In the genomic region with DNA sequence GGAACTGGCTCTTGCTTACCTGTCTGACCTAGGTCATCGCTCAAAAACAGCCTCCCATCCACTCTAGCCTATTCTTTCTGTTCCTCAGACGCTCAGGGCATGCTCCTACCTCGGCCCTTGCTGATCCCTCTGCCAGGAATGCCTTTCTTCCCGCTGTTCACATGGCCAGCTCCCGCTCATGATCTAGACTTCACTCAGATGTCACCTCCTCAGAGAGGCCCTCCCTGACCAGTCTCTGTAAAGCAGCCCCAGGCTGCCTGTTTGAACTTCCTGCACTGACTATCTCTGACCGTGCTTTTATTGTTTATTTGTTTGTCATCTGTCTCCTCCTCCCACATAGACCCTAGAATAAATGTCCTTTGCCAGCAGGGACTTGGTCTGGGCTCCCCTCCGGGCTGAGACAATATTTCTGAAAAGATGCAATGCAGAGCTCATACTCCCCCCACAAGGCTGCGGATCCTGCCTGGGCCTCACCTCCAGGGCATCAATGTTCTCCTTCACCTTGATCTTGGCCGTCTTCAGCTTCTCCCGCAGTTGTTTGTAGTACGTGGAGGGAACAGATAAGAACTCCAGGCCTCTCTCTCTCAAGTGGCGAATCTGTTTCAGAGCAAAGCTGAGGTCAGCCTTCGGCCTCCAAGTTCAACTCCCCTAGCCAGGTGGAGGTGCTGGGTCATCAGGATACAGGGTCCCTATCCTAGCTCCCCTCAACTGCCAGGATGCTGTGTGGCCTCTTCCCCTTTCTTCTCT, we compare ENCODE assay signal across 1 cellular context.
TF ChIP-seq lines count a peak whose summit lies in the region.

No MANE protein-coding gene starts in this region.

TF ChIP-seq in HCT116, 20 proteins besides CTCF, POLR2A, EP300 and RAD21:
- TF ChIP-seq EGR1 (IDR thresholded peaks at IDR 0.05; ENCODE audit: low read depth), result no peak
- TF ChIP-seq ZNF274 (IDR thresholded peaks at IDR 0.05; ENCODE audit: low read depth, low read length), result no peak
- TF ChIP-seq CBX3 (IDR thresholded peaks at IDR 0.05; ENCODE audit: low read depth), result no peak
- TF ChIP-seq, protein P1, sequence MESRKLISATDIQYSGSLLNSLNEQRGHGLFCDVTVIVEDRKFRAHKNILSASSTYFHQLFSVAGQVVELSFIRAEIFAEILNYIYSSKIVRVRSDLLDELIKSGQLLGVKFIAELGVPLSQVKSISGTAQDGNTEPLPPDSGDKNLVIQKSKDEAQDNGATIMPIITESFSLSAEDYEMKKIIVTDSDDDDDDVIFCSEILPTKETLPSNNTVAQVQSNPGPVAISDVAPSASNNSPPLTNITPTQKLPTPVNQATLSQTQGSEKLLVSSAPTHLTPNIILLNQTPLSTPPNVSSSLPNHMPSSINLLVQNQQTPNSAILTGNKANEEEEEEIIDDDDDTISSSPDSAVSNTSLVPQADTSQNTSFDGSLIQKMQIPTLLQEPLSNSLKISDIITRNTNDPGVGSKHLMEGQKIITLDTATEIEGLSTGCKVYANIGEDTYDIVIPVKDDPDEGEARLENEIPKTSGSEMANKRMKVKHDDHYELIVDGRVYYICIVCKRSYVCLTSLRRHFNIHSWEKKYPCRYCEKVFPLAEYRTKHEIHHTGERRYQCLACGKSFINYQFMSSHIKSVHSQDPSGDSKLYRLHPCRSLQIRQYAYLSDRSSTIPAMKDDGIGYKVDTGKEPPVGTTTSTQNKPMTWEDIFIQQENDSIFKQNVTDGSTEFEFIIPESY (IDR thresholded peaks at IDR 0.05; ENCODE audit: extremely low read depth, insufficient replicate concordance, low read length), result no peak
